Comparison of ENCODE assay signal across 9 cellular contexts in the genomic region with DNA sequence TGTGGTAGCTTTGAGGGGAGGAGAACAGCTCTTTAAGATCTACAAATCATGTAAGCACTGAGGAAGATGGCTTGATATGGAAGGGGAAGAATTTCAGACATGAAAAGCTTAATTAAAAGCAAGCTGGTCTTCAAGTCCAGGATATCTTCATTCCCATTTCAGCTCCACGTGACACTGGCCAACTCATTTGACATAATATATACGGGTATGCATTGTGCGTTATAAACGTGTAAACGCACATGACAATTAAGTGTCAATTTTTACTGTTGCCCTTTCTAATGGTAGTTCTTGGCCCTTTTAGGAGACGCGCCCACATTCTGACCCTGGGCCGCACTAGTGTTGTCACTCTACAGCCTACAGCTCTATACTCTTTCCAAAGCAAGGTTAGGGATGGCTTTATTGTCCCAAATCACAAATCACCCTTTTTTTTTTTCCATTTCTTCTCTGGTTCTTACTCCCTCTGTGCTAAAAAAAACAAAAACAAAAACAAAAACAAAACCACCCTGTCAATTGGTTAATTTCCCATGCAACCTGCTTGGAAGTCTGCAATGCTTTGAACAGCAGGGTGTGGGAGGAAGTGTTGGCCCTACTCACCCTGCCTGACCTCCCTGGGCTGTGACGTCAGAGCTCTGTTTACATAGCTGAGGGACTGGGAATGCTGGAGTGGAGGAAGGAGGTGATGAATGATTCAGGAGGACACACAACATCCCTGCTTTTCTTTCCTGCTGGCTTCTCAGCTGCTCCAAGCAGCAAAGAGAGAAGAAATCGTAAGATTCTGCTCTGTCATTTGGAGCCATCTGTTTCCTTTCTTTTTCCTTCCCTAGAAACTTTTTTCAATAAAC. TPM values are rescaled to one million over a fixed set of nuclear protein-coding genes. Genes with fewer than 3 reads are reported as not detected.
DNase-seq lines count a peak whose midpoint lies in the region; ATAC-seq, FAIRE-seq and TF ChIP-seq lines count a peak whose summit lies in the region.
"Had no signal": no experiment of that assay in that cellular context is flagged by ENCODE, and none has a peak within 500 bp of the region (broad histone marks: within the 10 kb centered on the region; RNA-seq: fewer than 3 reads in every experiment).

No MANE protein-coding gene starts in this region.

- intact Hi-C loops in psoas muscle (cut with DNase I) = no loop called here

- ATAC-seq in gastroesophageal sphincter = peak; percentile 90
- ATAC-seq in psoas muscle = peak in 3 of 4 donors; percentile 48 to 69 (median 68)
- ATAC-seq in GM19397 (IDR thresholded peaks at IDR 0.05; ENCODE audit: unreplicated experiment) = no peak
- ATAC-seq: foreskin keratinocyte had no signal

- TF ChIP-seq EP300 in gastroesophageal sphincter (IDR thresholded peaks at IDR 0.05) = no peak

- H3K4me1 ChIP-seq in gastroesophageal sphincter (peaks cover 0 to 43% (median 14%) of the 10 kb centered on the region in 3 donors), psoas muscle (no peaks in the 10 kb centered on the region)

- FAIRE-seq in RCC 7860 (lab: Jason Lieb, UNC) = no peak

- DNase-seq in GM04503 (ENCODE audit: low read depth) (peak; percentile 81), RCC 7860 (ENCODE audit: low spot score) (peak; percentile 82), psoas muscle (peak; percentile 66 to 80), germinal center (ENCODE audit: low spot score) (no peak), GDM1 (lab: John Stamatoyannopoulos, UW) (no peak)
- DNase-seq in activated CD4-positive, alpha-beta T cell treated with anti-CD3 and anti-CD28 coated beads, Interleukin-2, amount 50 U/mL, for 48 hours = no peak

- TF ChIP-seq CTCF in gastroesophageal sphincter (IDR thresholded peaks at IDR 0.05) = no peak
- no peak for TF ChIP-seq CTCF in psoas muscle (IDR thresholded peaks at IDR 0.05)

- no peaks in the 10 kb centered on the region for H3K27me3 ChIP-seq in gastroesophageal sphincter
- H3K27me3 ChIP-seq in psoas muscle (ENCODE audit: insufficient read depth in 3 of 3, low read length in 2 of 3) = no peaks in the 10 kb centered on the region
- H3K27me3 ChIP-seq: foreskin keratinocyte had no signal

- no peaks in the 10 kb centered on the region for H3K36me3 ChIP-seq in gastroesophageal sphincter
- no peaks in the 10 kb centered on the region for H3K36me3 ChIP-seq in psoas muscle (ENCODE audit: insufficient read depth in 1 of 2, low read depth in 1 of 2)

- no peak overlapping the region for H3K4me3 ChIP-seq in gastroesophageal sphincter
- no peak overlapping the region for H3K4me3 ChIP-seq in psoas muscle

- TF ChIP-seq POLR2A in gastroesophageal sphincter (IDR thresholded peaks at IDR 0.05) = no peak

- 53 to 62% methylated on average over 7 to 9 of the region's 10 CpGs for WGBS in gastroesophageal sphincter (ENCODE audit: low coverage in 1 of 2), 2 donors
- WGBS in psoas muscle, 3 donors = 74 to 84% (median 79%) methylated on average over 10 of the region's 10 CpGs

- H3K9me3 ChIP-seq in gastroesophageal sphincter = no peaks in the 10 kb centered on the region
- H3K9me3 ChIP-seq in psoas muscle = no peaks in the 10 kb centered on the region

- H3K27ac ChIP-seq in gastroesophageal sphincter (peak overlapping the region; percentile 43 to 71 (median 62)), psoas muscle (no peak overlapping the region)
- H3K27ac ChIP-seq: foreskin keratinocyte had no signal

RNA-seq across cellular contexts. Expression of gene RFK, which starts 19.3 kb away (rescaled TPM):
- 10 to 100 TPM; 18.4 to 37.1 (median 18.8) TPM for total RNA-seq in gastroesophageal sphincter
- 10 to 100 TPM; 12.4 to 18.1 (median 15.1) TPM for total RNA-seq in psoas muscle
- polyA plus RNA-seq in psoas muscle = 10 to 100 TPM; 12.1 to 28.0 (median 23.0) TPM

Comparison
In these comparisons a context has a peak if more than half of its experiments do, and no peak if none do; other contexts are left out.
1. DNase-seq: peak in GM04503 (single experiment), RCC 7860 (single experiment) and psoas muscle (2 of 2); none in germinal center (single experiment), activated CD4-positive, alpha-beta T cell treated with anti-CD3 and anti-CD28 coated beads, Interleukin-2, amount 50 U/mL, for 48 hours (0 of 2) and GDM1 (single experiment).